ENCODE assay signal across 11 cellular contexts in genomic region chr6:162964703-162965140, GRCh38.
DNase-seq lines count a peak whose midpoint lies in the region; ATAC-seq and TF ChIP-seq lines count a peak whose summit lies in the region.
"Had no signal": no experiment of that assay in that cellular context is flagged by ENCODE, and none has a peak within 500 bp of the region (broad histone marks: within the 10 kb centered on the region; RNA-seq: fewer than 3 reads in every experiment).

No MANE protein-coding gene starts in this region.

- no peaks in the 10 kb centered on the region for H3K27me3 Mint-ChIP-seq in osteocyte (ENCODE audit: unreplicated experiment)
- no peaks in the 10 kb centered on the region for H3K27me3 Mint-ChIP-seq in activated CD8-positive, alpha-beta memory T cell treated with anti-CD3 and anti-CD28 coated beads, Interleukin-2, amount 10 ng/mL, durations not matched to agents 7 days and 5 days

- CTCF ChIA-PET in RWPE1 (lab: Yijun Ruan, JAX), result interaction anchor here (0.6 kb wide), 1 partner anchor 10 kb away, joined by 3 read pairs; no protein-coding TSS in a partner anchor
- CTCF ChIA-PET in activated CD8-positive, alpha-beta memory T cell treated with anti-CD3 and anti-CD28 coated beads, Interleukin-2, amount 10 ng/mL, durations not matched to agents 7 days and 5 days (lab: Charles Lee), result no interaction called here

- H3K4me3 Mint-ChIP-seq in osteocyte (ENCODE audit: unreplicated experiment), result no peak overlapping the region
- H3K4me3 Mint-ChIP-seq in activated CD8-positive, alpha-beta memory T cell treated with anti-CD3 and anti-CD28 coated beads, Interleukin-2, amount 10 ng/mL, durations not matched to agents 7 days and 5 days, result no peak overlapping the region

- ATAC-seq in GM18868 (IDR thresholded peaks at IDR 0.05; ENCODE audit: unreplicated experiment) (no peak), HG03432 (IDR thresholded peaks at IDR 0.05; ENCODE audit: unreplicated experiment) (no peak)
- no peak for ATAC-seq in activated CD8-positive, alpha-beta memory T cell treated with anti-CD3 and anti-CD28 coated beads, Interleukin-2, amount 10 ng/mL, durations not matched to agents 7 days and 5 days
- ATAC-seq: right lobe of liver had no signal

- POLR2A ChIA-PET in RWPE1 (lab: Yijun Ruan, JAX; ENCODE audit: low non-redundant PET), result no interaction called here

- no peak overlapping the region for H3K27ac ChIP-seq in RWPE1
- H3K27ac ChIP-seq: right lobe of liver had no signal

- no peaks in the 10 kb centered on the region for H3K36me3 Mint-ChIP-seq in osteocyte (ENCODE audit: unreplicated experiment)
- no peaks in the 10 kb centered on the region for H3K36me3 Mint-ChIP-seq in activated CD8-positive, alpha-beta memory T cell treated with anti-CD3 and anti-CD28 coated beads, Interleukin-2, amount 10 ng/mL, durations not matched to agents 7 days and 5 days

- peaks cover 25% of the 10 kb centered on the region for H3K4me1 Mint-ChIP-seq in osteocyte (ENCODE audit: unreplicated experiment)
- no peaks in the 10 kb centered on the region for H3K4me1 Mint-ChIP-seq in activated CD8-positive, alpha-beta memory T cell treated with anti-CD3 and anti-CD28 coated beads, Interleukin-2, amount 10 ng/mL, durations not matched to agents 7 days and 5 days

- H3K9me3 Mint-ChIP-seq in osteocyte (ENCODE audit: unreplicated experiment), result peaks cover 10% of the 10 kb centered on the region
- H3K9me3 Mint-ChIP-seq in activated CD8-positive, alpha-beta memory T cell treated with anti-CD3 and anti-CD28 coated beads, Interleukin-2, amount 10 ng/mL, durations not matched to agents 7 days and 5 days (ENCODE audit: low read depth), result peaks cover 2% of the 10 kb centered on the region

- peak; percentile 100 for DNase-seq in EL
- peak; percentile 36 for DNase-seq in RWPE1 (ENCODE audit: low spot score)
- peak; percentile 100 for DNase-seq in fibroblast of the conjunctiva (ENCODE audit: low read depth)
- DNase-seq in osteocyte (ENCODE audit: extremely low spot score, unreplicated experiment), result peak; percentile 88
- DNase-seq in activated CD8-positive, alpha-beta memory T cell treated with anti-CD3 and anti-CD28 coated beads, Interleukin-2, amount 10 ng/mL, durations not matched to agents 7 days and 5 days, result no peak
- no peak for DNase-seq in NCI-H1694 treated with DMSO at 0.1 percent for 48 hours (lab: John Stamatoyannopoulos, UW)
- DNase-seq: DND-41, right lobe of liver, SIG-M5 had no signal

- TF ChIP-seq CTCF in RWPE1 (conservative IDR thresholded peaks at IDR 0.05; ENCODE audit: low read depth), result no peak
- TF ChIP-seq CTCF in osteocyte (IDR thresholded peaks at IDR 0.05), result no peak

- peak overlapping the region; percentile 89 for H3K27ac Mint-ChIP-seq in osteocyte (ENCODE audit: unreplicated experiment)
- H3K27ac Mint-ChIP-seq in activated CD8-positive, alpha-beta memory T cell treated with anti-CD3 and anti-CD28 coated beads, Interleukin-2, amount 10 ng/mL, durations not matched to agents 7 days and 5 days, result no peak overlapping the region

Comparison
In these comparisons a context has a peak if more than half of its experiments do, and no peak if none do; other contexts are left out.
1. DNase-seq: peak in EL (single experiment), RWPE1 (single experiment), fibroblast of the conjunctiva (single experiment) and osteocyte (single experiment); none in activated CD8-positive, alpha-beta memory T cell treated with anti-CD3 and anti-CD28 coated beads, Interleukin-2, amount 10 ng/mL, durations not matched to agents 7 days and 5 days (single experiment) and NCI-H1694 treated with DMSO at 0.1 percent for 48 hours (single experiment).